Comparison of ENCODE assay signal across 12 cellular contexts in the genomic region with DNA sequence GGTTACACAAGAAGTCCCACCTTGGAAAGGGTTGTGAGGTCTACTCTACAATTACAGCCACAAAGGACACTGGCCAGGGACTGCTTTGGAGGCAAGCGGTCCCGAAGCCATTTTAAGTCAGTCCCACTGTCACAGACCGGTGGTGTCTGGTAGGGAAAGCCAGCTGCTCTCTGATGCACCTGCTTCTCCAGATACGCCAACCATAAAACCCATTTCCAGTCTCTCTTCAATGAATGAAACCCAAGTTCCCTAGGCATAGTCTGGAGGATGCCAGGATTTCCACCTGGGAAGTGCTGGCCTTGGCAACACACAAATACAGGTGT. TPM values are rescaled to one million over a fixed set of nuclear protein-coding genes. Genes with fewer than 3 reads are reported as not detected.
DNase-seq lines count a peak whose midpoint lies in the region; ATAC-seq and TF ChIP-seq lines count a peak whose summit lies in the region.
"Had no signal": no experiment of that assay in that cellular context is flagged by ENCODE, and none has a peak within 500 bp of the region (broad histone marks: within the 10 kb centered on the region; RNA-seq: fewer than 3 reads in every experiment).

No MANE protein-coding gene starts in this region.

- 83 to 100% methylated on average over 1 to 2 of the region's 4 CpGs for WGBS in mesodermal cell (ENCODE audit: insufficient coverage in 2 of 2), 2 experiments

- H3K4me3 ChIP-seq in adipocyte (ENCODE audit: low read length) (peak overlapping the region; percentile 19), mesodermal cell (ENCODE audit: extremely low read depth, insufficient read depth, low read length, poor library complexity, severe bottlenecking) (no peak overlapping the region), thoracic aorta (no peak overlapping the region)
- H3K4me3 ChIP-seq: GM23338 had no signal

- CTCF ChIA-PET in activated naive CD4-positive, alpha-beta T cell treated with anti-CD3 and anti-CD28 coated beads, Interleukin-2, amount 10 ng/mL, durations not matched to agents 7 days and 5 days (lab: Charles Lee), result interaction anchor here (1.9 kb wide), 1 partner anchor 31 kb away, joined by 4 read pairs; no protein-coding TSS in a partner anchor

- H3K27me3 ChIP-seq in adipocyte (replicated peaks; ENCODE audit: control insufficient read depth, insufficient read depth, low read length), result no peaks in the 10 kb centered on the region
- no peaks in the 10 kb centered on the region for H3K27me3 ChIP-seq in thoracic aorta (replicated peaks; ENCODE audit: insufficient read depth)

- peak overlapping the region; percentile 65 for H3K9ac ChIP-seq in adipocyte (ENCODE audit: low read length)

- no peaks in the 10 kb centered on the region for H3K9me3 Mint-ChIP-seq in activated naive CD4-positive, alpha-beta T cell treated with anti-CD3 and anti-CD28 coated beads, Interleukin-2, amount 10 ng/mL, durations not matched to agents 7 days and 5 days
- no peaks in the 10 kb centered on the region for H3K9me3 Mint-ChIP-seq in activated naive CD4-positive, alpha-beta T cell treated with anti-CD3 and anti-CD28 coated beads, Interleukin-2, amount 50 U/mL, for 72 hours
- H3K9me3 Mint-ChIP-seq: activated CD4-positive, alpha-beta T cell treated with anti-CD3 and anti-CD28 coated beads, Interleukin-2, amount 10 ng/mL, durations not matched to agents 7 days and 5 days; GM23338 had no signal

- H3K36me3 Mint-ChIP-seq in activated naive CD4-positive, alpha-beta T cell treated with anti-CD3 and anti-CD28 coated beads, Interleukin-2, amount 10 ng/mL, durations not matched to agents 7 days and 5 days, result peaks cover 39% of the 10 kb centered on the region
- peaks cover 0 to 11% of the 10 kb centered on the region in 2 donors for H3K36me3 Mint-ChIP-seq in activated naive CD4-positive, alpha-beta T cell treated with anti-CD3 and anti-CD28 coated beads, Interleukin-2, amount 50 U/mL, for 72 hours
- H3K36me3 Mint-ChIP-seq: activated naive CD8-positive, alpha-beta T cell had no signal

- H3K27ac ChIP-seq in mesodermal cell (ENCODE audit: low read depth, low read length, severe bottlenecking) (peak overlapping the region; percentile 89), thoracic aorta (peak overlapping the region; percentile 68)

- no peaks in the 10 kb centered on the region for H3K27me3 Mint-ChIP-seq in activated naive CD4-positive, alpha-beta T cell treated with anti-CD3 and anti-CD28 coated beads, Interleukin-2, amount 10 ng/mL, durations not matched to agents 7 days and 5 days
- H3K27me3 Mint-ChIP-seq: activated CD4-positive, alpha-beta T cell treated with anti-CD3 and anti-CD28 coated beads, Interleukin-2, amount 10 ng/mL, durations not matched to agents 7 days and 5 days; activated naive CD8-positive, alpha-beta T cell had no signal

- no peak for DNase-seq in activated naive CD4-positive, alpha-beta T cell treated with anti-CD3 and anti-CD28 coated beads, Interleukin-2, amount 10 ng/mL, durations not matched to agents 7 days and 5 days
- no peak for DNase-seq in activated naive CD4-positive, alpha-beta T cell treated with anti-CD3 and anti-CD28 coated beads, Interleukin-2, amount 50 U/mL, for 72 hours (ENCODE audit: low spot score in 2 of 2)
- DNase-seq in adipocyte (ENCODE audit: low read depth) (no peak), thoracic aorta (ENCODE audit: low spot score) (no peak), NCI-H187 (lab: John Stamatoyannopoulos, UW) (no peak), 8988T (no peak), kidney tubule cell (ENCODE audit: low spot score) (no peak)
- DNase-seq: activated CD4-positive, alpha-beta T cell treated with anti-CD3 and anti-CD28 coated beads, Interleukin-2, amount 10 ng/mL, durations not matched to agents 7 days and 5 days; SHP77 had no signal

- H3K36me3 ChIP-seq in adipocyte (ENCODE audit: control insufficient read depth, insufficient read depth, low read length, severe bottlenecking) (peaks cover 5% of the 10 kb centered on the region), mesodermal cell (ENCODE audit: control insufficient read depth, insufficient read depth, low read length) (no peaks in the 10 kb centered on the region), thoracic aorta (no peaks in the 10 kb centered on the region)

- ATAC-seq in activated naive CD4-positive, alpha-beta T cell treated with anti-CD3 and anti-CD28 coated beads, Interleukin-2, amount 50 U/mL, for 72 hours, result no peak
- ATAC-seq in thoracic aorta (ENCODE audit: insufficient number of reproducible peaks, low FRiP score, low read depth), result no peak
- ATAC-seq: GM23338 had no signal

- H3K4me3 Mint-ChIP-seq in activated naive CD4-positive, alpha-beta T cell treated with anti-CD3 and anti-CD28 coated beads, Interleukin-2, amount 10 ng/mL, durations not matched to agents 7 days and 5 days, result no peak overlapping the region
- H3K4me3 Mint-ChIP-seq: activated CD4-positive, alpha-beta T cell treated with anti-CD3 and anti-CD28 coated beads, Interleukin-2, amount 10 ng/mL, durations not matched to agents 7 days and 5 days; activated naive CD8-positive, alpha-beta T cell; GM23338 had no signal

- peak overlapping the region; percentile 76 for H3K27ac Mint-ChIP-seq in activated naive CD4-positive, alpha-beta T cell treated with anti-CD3 and anti-CD28 coated beads, Interleukin-2, amount 10 ng/mL, durations not matched to agents 7 days and 5 days
- no peak overlapping the region for H3K27ac Mint-ChIP-seq in activated naive CD4-positive, alpha-beta T cell treated with anti-CD3 and anti-CD28 coated beads, Interleukin-2, amount 50 U/mL, for 72 hours
- H3K27ac Mint-ChIP-seq: GM23338 had no signal

- H3K9me3 ChIP-seq in adipocyte (ENCODE audit: control insufficient read depth, low read length) (no peaks in the 10 kb centered on the region), mesodermal cell (ENCODE audit: control insufficient read depth, low read length) (no peaks in the 10 kb centered on the region), thoracic aorta (no peaks in the 10 kb centered on the region)

- peaks cover 27% of the 10 kb centered on the region for H3K4me1 Mint-ChIP-seq in activated naive CD4-positive, alpha-beta T cell treated with anti-CD3 and anti-CD28 coated beads, Interleukin-2, amount 10 ng/mL, durations not matched to agents 7 days and 5 days

- H3K4me1 ChIP-seq in adipocyte (ENCODE audit: control insufficient read depth, insufficient read depth, low read length) (peaks cover 82% of the 10 kb centered on the region), mesodermal cell (ENCODE audit: control insufficient read depth, insufficient read depth, low read length, poor library complexity, severe bottlenecking) (peaks cover 66% of the 10 kb centered on the region), thoracic aorta (ENCODE audit: control insufficient read depth in 1 of 2, low read depth in 2 of 2) (peaks cover 18 to 56% of the 10 kb centered on the region in 2 donors)

- TF ChIP-seq CTCF in thoracic aorta (IDR thresholded peaks at IDR 0.05), result no peak

RNA-seq across cellular contexts. Expression of a gene that starts 32.6 kb away (rescaled TPM):
- 10 to 100 TPM in 1 of 2 donors, 1 to 10 TPM in 1; 9.9 to 73.8 TPM for total RNA-seq in activated naive CD4-positive, alpha-beta T cell treated with anti-CD3 and anti-CD28 coated beads, Interleukin-2, amount 50 U/mL, for 72 hours
- 4.2 TPM for polyA plus RNA-seq in mesodermal cell (2013, experiment 1 of 2)
- polyA plus RNA-seq in mesodermal cell (2013, experiment 2 of 2), result 3.9 TPM
- 10 to 100 TPM; 29.5 to 43.4 TPM for total RNA-seq in thoracic aorta

RNA-seq across cellular contexts. Expression of a gene that starts 51.0 kb away (rescaled TPM):
- total RNA-seq in activated naive CD4-positive, alpha-beta T cell treated with anti-CD3 and anti-CD28 coated beads, Interleukin-2, amount 50 U/mL, for 72 hours, result 10 to 100 TPM; 36.0 to 45.9 TPM
- 61.4 TPM for polyA plus RNA-seq in mesodermal cell (2013, experiment 1 of 2)
- polyA plus RNA-seq in mesodermal cell (2013, experiment 2 of 2), result 68.7 TPM
- total RNA-seq in thoracic aorta, result 10 to 100 TPM; 19.6 to 22.9 TPM
